In genomic region chr11:66466225-66467033, GRCh38 we compare ENCODE assay signal across 8 cellular contexts. TPM values are rescaled to one million over a fixed set of nuclear protein-coding genes. Genes with fewer than 3 reads are reported as not detected.
DNase-seq lines count a peak whose midpoint lies in the region; ATAC-seq and TF ChIP-seq lines count a peak whose summit lies in the region.

PELI3 (plus strand) TSS chr11:66466905; CDS start chr11:66468129, 1,224 bp downstream.

- POLR2A ChIA-PET in WTC11 (lab: Charles Lee) = interaction anchor here (0.5 to 3.5 kb wide), 12 partner anchors 14 to 1374 kb away, joined by 3 to 22 read pairs (median 4); partner anchors contain the start of genes DPP3, MALAT1, MRPL11 and RBM14

- peaks cover 16% of the 10 kb centered on the region for H3K36me3 Mint-ChIP-seq in WTC11

- no peaks in the 10 kb centered on the region; the same call in 1 of the 2 replicates for H3K27me3 Mint-ChIP-seq in WTC11 (ENCODE audit: low read depth)

- peaks cover 20% of the 10 kb centered on the region for H3K9me3 Mint-ChIP-seq in WTC11

- peak within 1 kb of the TSS; percentile 62 to 65 for H3K4me3 ChIP-seq in cardiac fibroblast (replicated peaks in 1 of 2; ENCODE audit: low read depth in 2 of 2, low read length in 2 of 2)

- peak within 1 kb of the TSS; percentile 88 for H3K4me3 Mint-ChIP-seq in WTC11

- CTCF ChIA-PET in WTC11 (lab: Charles Lee) = interaction anchor here (0.5 to 3.5 kb wide), 33 partner anchors 10 to 1580 kb away, joined by 3 to 52 read pairs (median 4); partner anchors contain the start of genes CCDC87, CCS, CTSF and DPP3

- peak within 1 kb of the TSS; percentile 90 for H3K27ac Mint-ChIP-seq in WTC11

- H3K4me1 Mint-ChIP-seq in WTC11 = peaks cover 43% of the 10 kb centered on the region

- peak; percentile 74 for ATAC-seq in HG03066 (IDR thresholded peaks at IDR 0.05; ENCODE audit: low read depth, unreplicated experiment)
- peak; percentile 94 for ATAC-seq in WTC11

- TF ChIP-seq CTCF in WTC11 (IDR thresholded peaks at IDR 0.05) (no peak), cardiac fibroblast (IDR thresholded peaks at IDR 0.05; ENCODE audit: low read depth, low read length) (no peak)

- DNase-seq in SIG-M5 treated with dmso at 0.1 percent for 504 hours (lab: John Stamatoyannopoulos, UW; ENCODE audit: unreplicated experiment) (peak; percentile 87), SIG-M5 (lab: John Stamatoyannopoulos, UW) (no peak), NCI-H2107 treated with DMSO at 0.1 percent for 48 hours (lab: John Stamatoyannopoulos, UW; ENCODE audit: unreplicated experiment) (peak; percentile 71), WTC11 (ENCODE audit: low spot score) (peak; percentile 98), cardiac fibroblast (ENCODE audit: low read depth in 2 of 2) (peak; percentile 89 to 95), inferior parietal cortex (ENCODE audit: extremely low spot score) (peak; percentile 85), smooth muscle cell of the brain vasculature (ENCODE audit: low read depth, low spot score) (peak; percentile 69)

TF ChIP-seq in WTC11, 78 proteins besides CTCF, POLR2A, EP300 and RAD21:
- TF ChIP-seq TP53 (CRISPR knock-in tag; IDR thresholded peaks at IDR 0.05) (peak; percentile 43; the same call in 1 of the 2 replicates), SMAD4 (CRISPR knock-in tag; IDR thresholded peaks at IDR 0.05) (no peak), FOXP1 (CRISPR knock-in tag; IDR thresholded peaks at IDR 0.05; ENCODE audit: borderline replicate concordance) (peak; percentile 70; the same call in 1 of the 2 replicates), GRHL2 (CRISPR knock-in tag; IDR thresholded peaks at IDR 0.05; ENCODE audit: insufficient replicate concordance, severe bottlenecking) (no peak), E2F5 (CRISPR knock-in tag; IDR thresholded peaks at IDR 0.05) (no peak), MYBL2 (CRISPR knock-in tag; IDR thresholded peaks at IDR 0.05) (peak; percentile 64; the same call in 1 of the 2 replicates), HMGXB4 (CRISPR knock-in tag; IDR thresholded peaks at IDR 0.05) (no peak), ETV6 (CRISPR knock-in tag; IDR thresholded peaks at IDR 0.05) (peak; percentile 70; the same call in 1 of the 2 replicates), ZBTB21 (CRISPR knock-in tag; IDR thresholded peaks at IDR 0.05; ENCODE audit: borderline replicate concordance) (0 out of 2 replicates have a peak, but pooled peaks have one; percentile 36), SOX15 (CRISPR knock-in tag; IDR thresholded peaks at IDR 0.05) (no peak), ZNF219 (CRISPR knock-in tag; IDR thresholded peaks at IDR 0.05; ENCODE audit: borderline replicate concordance) (0 out of 2 replicates have a peak, but pooled peaks have one; percentile 37), MXD4 (CRISPR knock-in tag; IDR thresholded peaks at IDR 0.05; ENCODE audit: borderline replicate concordance) (no peak), SP1 (CRISPR knock-in tag; conservative IDR thresholded peaks at IDR 0.05) (peak; percentile 57), MAX (CRISPR knock-in tag; IDR thresholded peaks at IDR 0.05) (0 out of 2 replicates have a peak, but pooled peaks have one; percentile 26)
TF ChIP-seq in WTC11: peak in this region for 8.

RNA-seq across cellular contexts. Expression of gene PELI3, which starts in this region (rescaled TPM):
- 6.7 to 7.8 TPM (median 6.8 TPM) in 3 replicates for total RNA-seq in WTC11 (2021)
